ENCODE assay signal across 8 cellular contexts in genomic region chr1:229661022-229661877, GRCh38. TPM values are rescaled to one million over a fixed set of nuclear protein-coding genes. Genes with fewer than 3 reads are reported as not detected.
DNase-seq lines count a peak whose midpoint lies in the region; ATAC-seq, FAIRE-seq and TF ChIP-seq lines count a peak whose summit lies in the region.

No MANE protein-coding gene starts in this region.

- H3K18ac ChIP-seq in H9 (ENCODE audit: insufficient read length, low read depth, low read length): no peak overlapping the region

- no peak overlapping the region for H4K5ac ChIP-seq in H9 (ENCODE audit: insufficient read length, low read depth, low read length)

- DNase-seq in Daoy (ENCODE audit: low read depth) (peak; percentile 79), H9 (peak; percentile 88), NCI-H1436 (lab: John Stamatoyannopoulos, UW) (peak; percentile 85), T-helper 17 cell (peak; percentile 52 to 67 (median 52)), hepatocyte (ENCODE audit: low spot score) (peak; percentile 89), small intestine (peak; percentile 75)

- H2BK120ac ChIP-seq in H9 (ENCODE audit: low read depth, low read length, poor library complexity, severe bottlenecking): no peak overlapping the region

- H3K4me1 ChIP-seq in H9 (ENCODE audit: insufficient read depth, low read length) (no peaks in the 10 kb centered on the region), hepatocyte (ENCODE audit: insufficient read depth) (no peaks in the 10 kb centered on the region), small intestine (ENCODE audit: control insufficient read depth in 2 of 2, insufficient read depth in 1 of 2, low read depth in 1 of 2, low read length in 1 of 2) (peaks cover 0 to 6% of the 10 kb centered on the region in 2 donors)

- peak overlapping the region in 2 of 3 experiments; percentile 61 to 72; a peak in 4 of 7 replicates for H3K27ac Mint-ChIP-seq in H9
- H3K27ac Mint-ChIP-seq in T-helper 17 cell: peak overlapping the region; percentile 37

- no peak overlapping the region for H3K23ac ChIP-seq in H9 (ENCODE audit: insufficient read length, low read depth, low read length)

- H3K79me1 ChIP-seq in H9 (ENCODE audit: insufficient read depth, low read depth, low read length, poor library complexity, severe bottlenecking): no peaks in the 10 kb centered on the region

- H3K27ac ChIP-seq in H9 (ENCODE audit: insufficient read length, low read depth, low read length) (no peak overlapping the region), angular gyrus (ENCODE audit: low read depth, low read length) (peak overlapping the region; percentile 73), hepatocyte (no peak overlapping the region), small intestine (ENCODE audit: low read depth in 1 of 2, low read length in 1 of 2) (no peak overlapping the region)

- no peaks in the 10 kb centered on the region for H3K9me3 Mint-ChIP-seq in H9

- H3K4me2 ChIP-seq in H9 (ENCODE audit: insufficient read depth, insufficient read length, low read length): no peak overlapping the region
- H3K4me2 ChIP-seq in hepatocyte: no peak overlapping the region

- H3K9ac ChIP-seq in H9 (ENCODE audit: extremely low read depth, insufficient read length, low read length): no peak overlapping the region

- no peaks in the 10 kb centered on the region for H3K23me2 ChIP-seq in H9 (ENCODE audit: insufficient read length, low read depth, low read length, poor library complexity, severe bottlenecking)

- no peak overlapping the region for H3K4me3 ChIP-seq in hepatocyte
- H3K4me3 ChIP-seq in small intestine (ENCODE audit: low read depth in 1 of 2, low read length in 2 of 2): no peak overlapping the region

- H2BK5ac ChIP-seq in H9 (ENCODE audit: insufficient read length, low read length): no peak overlapping the region

- H3K79me2 ChIP-seq in H9 (ENCODE audit: insufficient read depth, low read length): no peaks in the 10 kb centered on the region
- H3K79me2 ChIP-seq in hepatocyte: no peaks in the 10 kb centered on the region

- no peak overlapping the region for H2BK20ac ChIP-seq in H9 (ENCODE audit: low read depth, low read length, poor library complexity, severe bottlenecking)

- no peak overlapping the region for H4K91ac ChIP-seq in H9 (ENCODE audit: insufficient read length, low read depth, low read length)

- H4K20me1 ChIP-seq in H9 (ENCODE audit: control insufficient read depth, insufficient read depth, insufficient read length) (no peaks in the 10 kb centered on the region), hepatocyte (ENCODE audit: insufficient read depth, poor library complexity, severe bottlenecking) (no peaks in the 10 kb centered on the region)

- WGBS in H9 (ENCODE audit: extremely low coverage, insufficient read length, low lambda C conversion rate): no CpG with 5 or more reads among the region's 19 CpGs
- WGBS in hepatocyte (ENCODE audit: low lambda C conversion rate, missing lambda C conversion rate): 65% methylated on average over 19 of the region's 19 CpGs
- WGBS in small intestine, 3 donors: 51 to 54% (median 52%) methylated on average over 19 of the region's 19 CpGs

- H3K56ac ChIP-seq in H9 (ENCODE audit: insufficient read length, low read depth, low read length): no peak overlapping the region

- no peak overlapping the region for H3K4me3 Mint-ChIP-seq in H9
- no peak overlapping the region for H3K4me3 Mint-ChIP-seq in T-helper 17 cell

- H2BK15ac ChIP-seq in H9 (ENCODE audit: low read depth, low read length): no peak overlapping the region

- H3K36me3 ChIP-seq in hepatocyte (replicated peaks; ENCODE audit: insufficient read depth, low read depth) (no peaks in the 10 kb centered on the region), small intestine (ENCODE audit: control insufficient read depth in 2 of 2, insufficient read depth in 2 of 2, low read length in 2 of 2) (peaks cover 0 to 13% of the 10 kb centered on the region in 2 donors)

- no peak overlapping the region for H2BK12ac ChIP-seq in H9 (ENCODE audit: insufficient read length, low read depth, low read length)

- no peak overlapping the region for H4K8ac ChIP-seq in H9 (replicated peaks; ENCODE audit: insufficient read length, low read depth, low read length)

- H3K27me3 Mint-ChIP-seq in H9 (ENCODE audit: low read depth): no peaks in the 10 kb centered on the region
- no peaks in the 10 kb centered on the region for H3K27me3 Mint-ChIP-seq in T-helper 17 cell

- H3K9me2 ChIP-seq in hepatocyte (replicated peaks; ENCODE audit: insufficient read depth): no peaks in the 10 kb centered on the region

- no peak overlapping the region for H2AFZ ChIP-seq in H9 (ENCODE audit: low read length)
- no peak overlapping the region for H2AFZ ChIP-seq in hepatocyte

- no peak overlapping the region for H2AK5ac ChIP-seq in H9 (ENCODE audit: insufficient read length, low read length)

- FAIRE-seq in small intestine (lab: Jason Lieb, UNC): no peak

- H3K14ac ChIP-seq in H9 (ENCODE audit: insufficient read depth, low read length): no peak overlapping the region

- TF ChIP-seq CTCF in H9 (conservative IDR thresholded peaks at IDR 0.05) (peak; percentile 94), hepatocyte (IDR thresholded peaks at IDR 0.05; ENCODE audit: poor library complexity) (peak; percentile 84)

- H3K36me3 Mint-ChIP-seq in H9 (ENCODE audit: insufficient read depth in 1 of 3, low read depth in 3 of 3) (peaks cover 16 to 33% (median 28%) of the 10 kb centered on the region in 3 experiments; a peak in 6 of 7 replicates), T-helper 17 cell (ENCODE audit: low read depth) (peaks cover 3% of the 10 kb centered on the region)

- H3K27me3 ChIP-seq in H9 (ENCODE audit: insufficient read depth, low read length) (no peaks in the 10 kb centered on the region), hepatocyte (no peaks in the 10 kb centered on the region), small intestine (ENCODE audit: control insufficient read depth in 2 of 2, insufficient read depth in 2 of 2, low read length in 2 of 2) (no peaks in the 10 kb centered on the region)

- no peak overlapping the region for H3K4ac ChIP-seq in H9 (ENCODE audit: low read depth, low read length)

- H3K4me1 Mint-ChIP-seq in H9 (peaks cover 6 to 8% of the 10 kb centered on the region in 2 experiments; a peak in 3 of 4 replicates), T-helper 17 cell (peaks cover 7% of the 10 kb centered on the region)

- ATAC-seq in T-helper 17 cell (peak; percentile 68), GM18873 (IDR thresholded peaks at IDR 0.05; ENCODE audit: low FRiP score, unreplicated experiment) (no peak)

- no peak overlapping the region for H3T11ph ChIP-seq in H9 (ENCODE audit: low read length)

- H3K9me3 ChIP-seq in H9 (ENCODE audit: control insufficient read depth, low read depth, low read length): no peaks in the 10 kb centered on the region
- no peaks in the 10 kb centered on the region for H3K9me3 ChIP-seq in T-helper 17 cell (ENCODE audit: control insufficient read depth, low read length, poor library complexity, severe bottlenecking)
- no peaks in the 10 kb centered on the region for H3K9me3 ChIP-seq in hepatocyte (ENCODE audit: low read depth)
- no peaks in the 10 kb centered on the region for H3K9me3 ChIP-seq in small intestine (ENCODE audit: control insufficient read depth, low read depth)

RNA-seq across cellular contexts. Expression of gene URB2, which starts 35.2 kb away (rescaled TPM):
- 21.4 and 23.0 TPM in 2 replicates for total RNA-seq in Daoy (2014; rRNA removed; shearing (Covaris generic))
- total RNA-seq in H9 (2021) (51.9 and 53.2 TPM in 2 replicates), T-helper 17 cell (10 to 100 TPM in 1 of 2 donors, 1 to 10 TPM in 1; 8.2 to 10.7 TPM), hepatocyte (7.2 and 12.4 TPM in 2 replicates)
- polyA plus RNA-seq in hepatocyte (3.0 and 4.6 TPM in 2 replicates), small intestine (1 to 10 TPM in 2 of 3 donors, under 1 TPM in 1; 0.54 to 3.9 (median 2.0) TPM)

RNA-seq across cellular contexts. Expression of gene TAF5L, which starts 35.3 kb away (rescaled TPM):
- 13.2 and 18.7 TPM in 2 replicates for total RNA-seq in Daoy (2014; rRNA removed; shearing (Covaris generic))
- total RNA-seq in H9 (2021): 30.3 and 33.6 TPM in 2 replicates
- 10 to 100 TPM; 24.2 to 34.2 TPM for total RNA-seq in T-helper 17 cell
- 13.0 and 14.4 TPM in 2 replicates for total RNA-seq in hepatocyte
- polyA plus RNA-seq in hepatocyte: 5.4 and 6.8 TPM in 2 replicates
- 10 to 100 TPM in 1 of 3 donors, 1 to 10 TPM in 2; 8.4 to 12.5 (median 8.5) TPM for polyA plus RNA-seq in small intestine
